ENCODE assay signal across 16 cellular contexts in genomic region chr10:103232772-103233488, GRCh38. TPM values are rescaled to one million over a fixed set of nuclear protein-coding genes. Genes with fewer than 3 reads are reported as not detected.
DNase-seq lines count a peak whose midpoint lies in the region; ATAC-seq and TF ChIP-seq lines count a peak whose summit lies in the region.
"Had no signal": no experiment of that assay in that cellular context is flagged by ENCODE, and none has a peak within 500 bp of the region (broad histone marks: within the 10 kb centered on the region; RNA-seq: fewer than 3 reads in every experiment).

No MANE protein-coding gene starts in this region.

- peak overlapping the region; percentile 41 for H2BK5ac ChIP-seq in mesendoderm (ENCODE audit: low read length)

- H3K27ac Mint-ChIP-seq in chondrocyte (ENCODE audit: unreplicated experiment), result peak overlapping the region; percentile 93
- no peak overlapping the region for H3K27ac Mint-ChIP-seq in activated T-cell treated with anti-CD3 and anti-CD28 coated beads, Interleukin-2, amount 50 U/mL, for 72 hours
- H3K27ac Mint-ChIP-seq: CD4-positive, CD25-positive, alpha-beta regulatory T cell; dendritic cell treated with granulocyte-macrophage colony-stimulating factor and Interleukin-4, amounts not matched to agents 40 ng/mL and 50 ng/mL, for 4 days had no signal

- no peaks in the 10 kb centered on the region for H3K36me3 Mint-ChIP-seq in chondrocyte (ENCODE audit: low read depth)
- H3K36me3 Mint-ChIP-seq in activated T-cell treated with anti-CD3 and anti-CD28 coated beads, Interleukin-2, amount 50 U/mL, for 72 hours (ENCODE audit: insufficient read depth in 2 of 2), result no peaks in the 10 kb centered on the region
- H3K36me3 Mint-ChIP-seq: CD4-positive, CD25-positive, alpha-beta regulatory T cell had no signal

- TF ChIP-seq CTCF in chondrocyte (IDR thresholded peaks at IDR 0.05), result no peak

- WGBS in mesendoderm (ENCODE audit: extremely low coverage, insufficient coverage, low lambda C conversion rate), result no CpG with 5 or more reads among the region's 7 CpGs

- peak overlapping the region; percentile 59 for H3K56ac ChIP-seq in mesendoderm (ENCODE audit: low read length)

- H4K5ac ChIP-seq in mesendoderm (ENCODE audit: low read length), result peak overlapping the region; percentile 17

- H3K4me1 Mint-ChIP-seq in chondrocyte (ENCODE audit: low read depth), result peaks cover 47% of the 10 kb centered on the region
- no peaks in the 10 kb centered on the region for H3K4me1 Mint-ChIP-seq in activated T-cell treated with anti-CD3 and anti-CD28 coated beads, Interleukin-2, amount 50 U/mL, for 72 hours (ENCODE audit: low read depth)
- H3K4me1 Mint-ChIP-seq: CD4-positive, CD25-positive, alpha-beta regulatory T cell had no signal

- no peak overlapping the region for H3K23ac ChIP-seq in mesendoderm (ENCODE audit: low read length)

- no peaks in the 10 kb centered on the region for H3K36me3 ChIP-seq in mesendoderm (ENCODE audit: control insufficient read depth, insufficient read depth, low read length)

- peak overlapping the region; percentile 63 for H2AK5ac ChIP-seq in mesendoderm (ENCODE audit: low read length)

- no peak overlapping the region for H3K4me3 ChIP-seq in mesendoderm (ENCODE audit: low read length)
- H3K4me3 ChIP-seq: GM12878 had no signal

- H3K79me2 ChIP-seq in mesendoderm (ENCODE audit: control insufficient read depth, insufficient read depth, low read length), result no peaks in the 10 kb centered on the region

- DNase-seq in ELR (ENCODE audit: low read depth), result peak; percentile 73
- DNase-seq in MV-4-11 (lab: John Stamatoyannopoulos, UW), result peak; percentile 39
- DNase-seq in chondrocyte (ENCODE audit: low spot score), result no peak
- no peak for DNase-seq in mesendoderm
- DNase-seq in activated T-cell treated with anti-CD3 and anti-CD28 coated beads, Interleukin-2, amount 50 U/mL, for 72 hours, result no peak
- DNase-seq in anterior cingulate cortex (lab: John Stamatoyannopoulos, UW), result no peak
- DNase-seq in activated CD4-positive, alpha-beta T cell treated with anti-CD3 and anti-CD28 coated beads, Interleukin-2, amount 50 U/mL, for 48 hours, result no peak
- DNase-seq: CD4-positive, CD25-positive, alpha-beta regulatory T cell; NCI-H1048; NCI-H82; stimulated activated CD4-positive, alpha-beta T cell treated with anti-CD3 and anti-CD28 coated beads, Interleukin-2, amount 100 ng/mL, for 48 hours had no signal

- H3K9me3 Mint-ChIP-seq in chondrocyte (ENCODE audit: low read depth), result no peaks in the 10 kb centered on the region
- no peaks in the 10 kb centered on the region for H3K9me3 Mint-ChIP-seq in activated T-cell treated with anti-CD3 and anti-CD28 coated beads, Interleukin-2, amount 50 U/mL, for 72 hours
- H3K9me3 Mint-ChIP-seq: CD4-positive, CD25-positive, alpha-beta regulatory T cell; dendritic cell treated with granulocyte-macrophage colony-stimulating factor and Interleukin-4, amounts not matched to agents 40 ng/mL and 50 ng/mL, for 4 days; nephron had no signal

- H3K79me1 ChIP-seq in mesendoderm (ENCODE audit: low read length), result no peaks in the 10 kb centered on the region

- no peak overlapping the region for H3K4ac ChIP-seq in mesendoderm (ENCODE audit: low read depth, low read length)

- ATAC-seq in activated T-cell treated with anti-CD3 and anti-CD28 coated beads, Interleukin-2, amount 50 U/mL, for 72 hours (replicated peaks in 1 of 2), result no peak
- no peak for ATAC-seq in HG02840 (IDR thresholded peaks at IDR 0.05; ENCODE audit: low FRiP score, unreplicated experiment)
- ATAC-seq: GM12878 had no signal

- no peaks in the 10 kb centered on the region for H3K27me3 ChIP-seq in mesendoderm (ENCODE audit: insufficient read depth, low read length, poor library complexity)

- no peaks in the 10 kb centered on the region for H3K27me3 Mint-ChIP-seq in chondrocyte (ENCODE audit: low read depth)
- H3K27me3 Mint-ChIP-seq in activated T-cell treated with anti-CD3 and anti-CD28 coated beads, Interleukin-2, amount 50 U/mL, for 72 hours (ENCODE audit: low read depth), result no peaks in the 10 kb centered on the region

- no peaks in the 10 kb centered on the region for H3K4me1 ChIP-seq in mesendoderm (ENCODE audit: control insufficient read depth, low read depth, low read length)

- no peak overlapping the region for H3K4me3 Mint-ChIP-seq in chondrocyte (ENCODE audit: unreplicated experiment)
- no peak overlapping the region for H3K4me3 Mint-ChIP-seq in activated T-cell treated with anti-CD3 and anti-CD28 coated beads, Interleukin-2, amount 50 U/mL, for 72 hours
- H3K4me3 Mint-ChIP-seq: CD4-positive, CD25-positive, alpha-beta regulatory T cell; dendritic cell treated with granulocyte-macrophage colony-stimulating factor and Interleukin-4, amounts not matched to agents 40 ng/mL and 50 ng/mL, for 4 days; nephron had no signal

- no peak overlapping the region for H3K18ac ChIP-seq in mesendoderm (ENCODE audit: low read length)

- H4K8ac ChIP-seq in mesendoderm (ENCODE audit: low read depth, low read length), result no peak overlapping the region

- H3K4me2 ChIP-seq in mesendoderm (ENCODE audit: low read length), result no peak overlapping the region

- H2BK15ac ChIP-seq in mesendoderm (replicated peaks; ENCODE audit: low read depth), result no peak overlapping the region

- H3K9ac ChIP-seq in mesendoderm (ENCODE audit: low read length), result no peak overlapping the region

- H2BK120ac ChIP-seq in mesendoderm (ENCODE audit: low read depth, low read length), result no peak overlapping the region

- no peak overlapping the region for H3K27ac ChIP-seq in mesendoderm (ENCODE audit: low read depth, low read length)

RNA-seq across cellular contexts. Expression of gene RPEL1, which starts 12.8 kb away (rescaled TPM):
- total RNA-seq in chondrocyte, result not detected in 3 replicates
- 0.01 TPM for polyA plus RNA-seq in mesendoderm (2013, experiment 1 of 2)
- 0.01 TPM for polyA plus RNA-seq in mesendoderm (2013, experiment 2 of 2)
- total RNA-seq in activated T-cell treated with anti-CD3 and anti-CD28 coated beads, Interleukin-2, amount 50 U/mL, for 72 hours, result under 1 TPM in 1 of 2 donors, not detected in 1; 0.12 TPM
- total RNA-seq: CD4-positive, CD25-positive, alpha-beta regulatory T cell; GM12878; temporal lobe had no signal

RNA-seq across cellular contexts. Expression of gene NT5C2, which starts 39.9 kb away (rescaled TPM):
- 73.5 to 81.0 TPM (median 78.7 TPM) in 3 replicates for total RNA-seq in chondrocyte
- polyA plus RNA-seq in mesendoderm (2013, experiment 1 of 2), result 59.8 TPM
- polyA plus RNA-seq in mesendoderm (2013, experiment 2 of 2), result 62.1 TPM
- 100 to 1,000 TPM in 1 of 2 donors, 10 to 100 TPM in 1; 99.6 to 102 TPM for total RNA-seq in activated T-cell treated with anti-CD3 and anti-CD28 coated beads, Interleukin-2, amount 50 U/mL, for 72 hours

RNA-seq across cellular contexts. Expression of gene INA, which starts 44.0 kb away (rescaled TPM):
- total RNA-seq in chondrocyte, result 10.4 to 31.1 TPM (median 30.1 TPM) in 3 replicates
- 13.4 TPM for polyA plus RNA-seq in mesendoderm (2013, experiment 1 of 2)
- polyA plus RNA-seq in mesendoderm (2013, experiment 2 of 2), result 13.8 TPM
- total RNA-seq in activated T-cell treated with anti-CD3 and anti-CD28 coated beads, Interleukin-2, amount 50 U/mL, for 72 hours, result under 1 TPM; 0.23 to 0.46 TPM
- total RNA-seq: CD4-positive, CD25-positive, alpha-beta regulatory T cell; GM12878 had no signal
- polyA plus RNA-seq: CD4-positive, CD25-positive, alpha-beta regulatory T cell had no signal

Comparison
In these comparisons a context has a peak if more than half of its experiments do, and no peak if none do; other contexts are left out.
1. DNase-seq: peak in ELR (single experiment) and MV-4-11 (single experiment); none in chondrocyte (single experiment), mesendoderm (single experiment), activated T-cell treated with anti-CD3 and anti-CD28 coated beads, Interleukin-2, amount 50 U/mL, for 72 hours (0 of 2), anterior cingulate cortex (0 of 58) and activated CD4-positive, alpha-beta T cell treated with anti-CD3 and anti-CD28 coated beads, Interleukin-2, amount 50 U/mL, for 48 hours (0 of 2).